In genomic region chr1:116531917-116532316, GRCh38 we compare ENCODE assay signal across 26 cellular contexts.
"Had no signal": no experiment of that assay in that cellular context is flagged by ENCODE, and none has a peak within 500 bp of the region (broad histone marks: within the 10 kb centered on the region; RNA-seq: fewer than 3 reads in every experiment).

No MANE protein-coding gene starts in this region.

- H3K4me3 ChIP-seq: hepatocyte, testis had no signal

- H3K79me2 ChIP-seq: hepatocyte, parathyroid adenoma had no signal

- H3K27ac Mint-ChIP-seq: activated CD4-positive, alpha-beta T cell treated with anti-CD3 and anti-CD28 coated beads, Interleukin-2, amount 10 ng/mL, durations not matched to agents 7 days and 5 days; activated naive CD4-positive, alpha-beta T cell treated with anti-CD3 and anti-CD28 coated beads, Interleukin-2, amount 50 U/mL, for 72 hours; brain; natural killer cell treated with Interleukin-12 subunit alpha and Interleukin-12 subunit beta and Interleukin-15 and Interleukin-18, amount 100 ng/mL, for 72 hours; T-helper 2 cell treated with Interferon-gamma antibody and Interleukin-4, amounts not matched to agents 5 μg/mL and 100 μg/mL, for 36 hours; type B pancreatic cell had no signal

- H3K4me3 Mint-ChIP-seq: activated CD4-positive, alpha-beta T cell treated with anti-CD3 and anti-CD28 coated beads, Interleukin-2, amount 10 ng/mL, durations not matched to agents 7 days and 5 days; brain; dendritic cell treated with granulocyte-macrophage colony-stimulating factor and Interleukin-4, amounts not matched to agents 40 ng/mL and 50 ng/mL, for 4 days; natural killer cell treated with Interleukin-12 subunit alpha and Interleukin-12 subunit beta and Interleukin-15 and Interleukin-18, amount 100 ng/mL, for 72 hours; T-helper 2 cell treated with Interferon-gamma antibody and Interleukin-4, amounts not matched to agents 5 μg/mL and 100 μg/mL, for 36 hours; type B pancreatic cell had no signal

- H2AFZ ChIP-seq: hepatocyte, parathyroid adenoma had no signal

- H3K4me1 Mint-ChIP-seq: brain had no signal

- H3K4me1 ChIP-seq: parathyroid adenoma, testis had no signal

- H3K9ac ChIP-seq: parathyroid adenoma had no signal

- H3K27ac ChIP-seq: hepatocyte, parathyroid adenoma, testis, VCaP had no signal

- H3K27me3 Mint-ChIP-seq: activated CD4-positive, alpha-beta T cell treated with anti-CD3 and anti-CD28 coated beads, Interleukin-2, amount 10 ng/mL, durations not matched to agents 7 days and 5 days; brain; dendritic cell treated with granulocyte-macrophage colony-stimulating factor and Interleukin-4, amounts not matched to agents 40 ng/mL and 50 ng/mL, for 4 days; natural killer cell treated with Interleukin-12 subunit alpha and Interleukin-12 subunit beta and Interleukin-15 and Interleukin-18, amount 100 ng/mL, for 72 hours; type B pancreatic cell had no signal

- H3K4me2 ChIP-seq: hepatocyte had no signal

- H3K9me3 Mint-ChIP-seq: natural killer cell treated with Interleukin-12 subunit alpha and Interleukin-12 subunit beta and Interleukin-15 and Interleukin-18, amount 100 ng/mL, for 72 hours had no signal

- H3K27me3 ChIP-seq: hepatocyte, testis had no signal

- DNase-seq: activated CD4-positive, alpha-beta T cell treated with anti-CD3 and anti-CD28 coated beads, Interleukin-2, amount 10 ng/mL, durations not matched to agents 7 days and 5 days; activated CD4-positive, CD25-positive, alpha-beta regulatory T cell treated with anti-CD3 and anti-CD28 coated beads, Interleukin-2, amount 50 U/mL, for 72 hours; activated T-cell treated with anti-CD3 and anti-CD28 coated beads, Interleukin-2, amount 50 U/mL, for 1 hour; aorta; effector CD4-positive, alpha-beta T cell; erythroblast; foreskin fibroblast; left ventricle myocardium superior; mammary epithelial cell; small intestine; stimulated activated CD4-positive, alpha-beta T cell treated with anti-CD3 and anti-CD28 coated beads, Interleukin-15, amount 100 ng/mL, for 24 hours; stimulated activated CD4-positive, alpha-beta T cell treated with anti-CD3 and anti-CD28 coated beads, Interleukin-2, amount 100 ng/mL, for 48 hours; stimulated activated CD8-positive, alpha-beta memory T cell treated with anti-CD3 and anti-CD28 coated beads, Interleukin-4, amount 100 ng/mL, for 48 hours; stimulated activated naive CD4-positive, alpha-beta T cell; testis had no signal

- ATAC-seq: activated naive CD4-positive, alpha-beta T cell treated with anti-CD3 and anti-CD28 coated beads, Interleukin-2, amount 50 U/mL, for 72 hours; left ventricle myocardium superior; natural killer cell treated with Interleukin-12 subunit alpha and Interleukin-12 subunit beta and Interleukin-15 and Interleukin-18, amount 100 ng/mL, for 72 hours; sciatic nerve had no signal

- FAIRE-seq: endometrium, small intestine had no signal

- H3K9me3 ChIP-seq: testis had no signal
